In genomic region chr6:46704562-46704961, GRCh38 we compare ENCODE assay signal across 10 cellular contexts. TPM values are rescaled to one million over a fixed set of nuclear protein-coding genes. Genes with fewer than 3 reads are reported as not detected.
DNase-seq lines count a peak whose midpoint lies in the region; ATAC-seq, FAIRE-seq and TF ChIP-seq lines count a peak whose summit lies in the region.
"Had no signal": no experiment of that assay in that cellular context is flagged by ENCODE, and none has a peak within 500 bp of the region (broad histone marks: within the 10 kb centered on the region; RNA-seq: fewer than 3 reads in every experiment).

No MANE protein-coding gene starts in this region.

- peak; percentile 60 to 63 for TF ChIP-seq RAD21 in liver (IDR thresholded peaks at IDR 0.05)

- H3K27ac Mint-ChIP-seq in progenitor cell of endocrine pancreas, result no peak overlapping the region

- peaks cover 49% of the 10 kb centered on the region for H3K27me3 Mint-ChIP-seq in progenitor cell of endocrine pancreas

- H3K9me3 Mint-ChIP-seq in progenitor cell of endocrine pancreas (ENCODE audit: low read depth), result peaks cover 3% of the 10 kb centered on the region

- no peak overlapping the region for H3K27ac ChIP-seq in liver (ENCODE audit: low read depth in 1 of 2, low read length in 2 of 2)

- H3K36me3 Mint-ChIP-seq in progenitor cell of endocrine pancreas (ENCODE audit: insufficient read depth), result no peaks in the 10 kb centered on the region

- H3K4me1 Mint-ChIP-seq in progenitor cell of endocrine pancreas (ENCODE audit: low read depth), result no peaks in the 10 kb centered on the region

- DNase-seq in D721Med (ENCODE audit: insufficient read length, low spot score) (no peak), LHCN-M2 (ENCODE audit: low read depth) (peak; percentile 57), amniotic epithelial cell (ENCODE audit: low read depth) (peak; percentile 9), HuH-7 (ENCODE audit: low spot score) (no peak), progenitor cell of endocrine pancreas (ENCODE audit: low spot score, unreplicated experiment) (no peak)

- no peak for FAIRE-seq in D721Med (lab: Jason Lieb, UNC)
- FAIRE-seq: GM18507 had no signal

- no peaks in the 10 kb centered on the region for H3K4me1 ChIP-seq in liver (ENCODE audit: control insufficient read depth in 4 of 4, insufficient read depth in 4 of 4, low read length in 3 of 4)

- TF ChIP-seq CTCF in D721Med (IDR thresholded peaks at IDR 0.05; ENCODE audit: insufficient read depth, missing control alignments), result peak; percentile 48
- peak; percentile 20 for TF ChIP-seq CTCF in liver (IDR thresholded peaks at IDR 0.05; ENCODE audit: low read depth, low read length, missing input control)
- no peak for TF ChIP-seq CTCF in progenitor cell of endocrine pancreas (IDR thresholded peaks at IDR 0.05; ENCODE audit: unreplicated experiment)

- H3K4me3 ChIP-seq in liver (ENCODE audit: low read depth in 1 of 3, low read length in 3 of 3), result no peak overlapping the region

- H3K9ac ChIP-seq in liver (ENCODE audit: low read depth in 1 of 2, low read length in 2 of 2), result no peak overlapping the region

- H3K36me3 ChIP-seq in liver (ENCODE audit: control insufficient read depth in 4 of 4, insufficient read depth in 3 of 4, low read depth in 1 of 4, low read length in 3 of 4), result peaks cover 0 to 2% (median 0%) of the 10 kb centered on the region in 4 donors

- no peak for ATAC-seq in HG03342 (IDR thresholded peaks at IDR 0.05; ENCODE audit: unreplicated experiment)
- ATAC-seq in GM18867 (IDR thresholded peaks at IDR 0.05; ENCODE audit: unreplicated experiment), result no peak

- H3K27me3 ChIP-seq in liver (ENCODE audit: control insufficient read depth in 4 of 4, insufficient read depth in 4 of 4, low read length in 3 of 4), result no peaks in the 10 kb centered on the region

- H3K9me3 ChIP-seq in liver (ENCODE audit: control insufficient read depth in 4 of 4, low read length in 3 of 4), result no peaks in the 10 kb centered on the region

- WGBS in liver, result 9% methylated on average over 3 of the region's 3 CpGs

- no peak overlapping the region for H3K4me3 Mint-ChIP-seq in progenitor cell of endocrine pancreas (ENCODE audit: low read depth)

TF ChIP-seq in liver, 16 proteins besides CTCF, POLR2A, EP300 and RAD21:
- TF ChIP-seq, protein P1, sequence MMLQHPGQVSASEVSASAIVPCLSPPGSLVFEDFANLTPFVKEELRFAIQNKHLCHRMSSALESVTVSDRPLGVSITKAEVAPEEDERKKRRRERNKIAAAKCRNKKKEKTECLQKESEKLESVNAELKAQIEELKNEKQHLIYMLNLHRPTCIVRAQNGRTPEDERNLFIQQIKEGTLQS (IDR thresholded peaks at IDR 0.05), result no peak
- TF ChIP-seq SP1 (IDR thresholded peaks at IDR 0.05) (no peak), GABPA (IDR thresholded peaks at IDR 0.05 in 1 of 2, conservative IDR thresholded peaks at IDR 0.05 in 1 of 2) (no peak), YY1 (IDR thresholded peaks at IDR 0.05) (no peak), MAX (IDR thresholded peaks at IDR 0.05) (no peak)
- TF ChIP-seq, protein P2, sequence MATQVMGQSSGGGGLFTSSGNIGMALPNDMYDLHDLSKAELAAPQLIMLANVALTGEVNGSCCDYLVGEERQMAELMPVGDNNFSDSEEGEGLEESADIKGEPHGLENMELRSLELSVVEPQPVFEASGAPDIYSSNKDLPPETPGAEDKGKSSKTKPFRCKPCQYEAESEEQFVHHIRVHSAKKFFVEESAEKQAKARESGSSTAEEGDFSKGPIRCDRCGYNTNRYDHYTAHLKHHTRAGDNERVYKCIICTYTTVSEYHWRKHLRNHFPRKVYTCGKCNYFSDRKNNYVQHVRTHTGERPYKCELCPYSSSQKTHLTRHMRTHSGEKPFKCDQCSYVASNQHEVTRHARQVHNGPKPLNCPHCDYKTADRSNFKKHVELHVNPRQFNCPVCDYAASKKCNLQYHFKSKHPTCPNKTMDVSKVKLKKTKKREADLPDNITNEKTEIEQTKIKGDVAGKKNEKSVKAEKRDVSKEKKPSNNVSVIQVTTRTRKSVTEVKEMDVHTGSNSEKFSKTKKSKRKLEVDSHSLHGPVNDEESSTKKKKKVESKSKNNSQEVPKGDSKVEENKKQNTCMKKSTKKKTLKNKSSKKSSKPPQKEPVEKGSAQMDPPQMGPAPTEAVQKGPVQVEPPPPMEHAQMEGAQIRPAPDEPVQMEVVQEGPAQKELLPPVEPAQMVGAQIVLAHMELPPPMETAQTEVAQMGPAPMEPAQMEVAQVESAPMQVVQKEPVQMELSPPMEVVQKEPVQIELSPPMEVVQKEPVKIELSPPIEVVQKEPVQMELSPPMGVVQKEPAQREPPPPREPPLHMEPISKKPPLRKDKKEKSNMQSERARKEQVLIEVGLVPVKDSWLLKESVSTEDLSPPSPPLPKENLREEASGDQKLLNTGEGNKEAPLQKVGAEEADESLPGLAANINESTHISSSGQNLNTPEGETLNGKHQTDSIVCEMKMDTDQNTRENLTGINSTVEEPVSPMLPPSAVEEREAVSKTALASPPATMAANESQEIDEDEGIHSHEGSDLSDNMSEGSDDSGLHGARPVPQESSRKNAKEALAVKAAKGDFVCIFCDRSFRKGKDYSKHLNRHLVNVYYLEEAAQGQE (IDR thresholded peaks at IDR 0.05), result no peak

RNA-seq across cellular contexts. Expression of gene TDRD6, which starts 16.9 kb away (rescaled TPM):
- not detected in 2 replicates for total RNA-seq in LHCN-M2 (2014; rRNA removed)
- not detected for polyA plus RNA-seq in LHCN-M2 (2012)
- total RNA-seq in liver, result 1 to 10 TPM in 1 of 2 donors, under 1 TPM in 1; 0.09 to 2.0 TPM
- polyA plus RNA-seq in liver, result under 1 TPM; 0.07 to 0.97 TPM
- total RNA-seq in progenitor cell of endocrine pancreas, result 0.17 and 0.93 TPM in 2 replicates

RNA-seq across cellular contexts. Expression of gene PLA2G7, which starts 30.6 kb away (rescaled TPM):
- total RNA-seq in LHCN-M2 (2014; rRNA removed) (not detected in 2 replicates), liver (10 to 100 TPM in 1 of 2 donors, under 1 TPM in 1; 0.84 to 24.7 TPM), progenitor cell of endocrine pancreas (0.29 and 0.93 TPM in 2 replicates)
- not detected for polyA plus RNA-seq in LHCN-M2 (2012)
- 1 to 10 TPM in 1 of 2 donors, under 1 TPM in 1; 0.35 to 1.8 TPM for polyA plus RNA-seq in liver

RNA-seq across cellular contexts. Expression of gene ANKRD66, which starts 42.2 kb away (rescaled TPM):
- not detected in 2 replicates for total RNA-seq in LHCN-M2 (2014; rRNA removed)
- polyA plus RNA-seq in LHCN-M2 (2012), result not detected
- not detected for total RNA-seq in liver
- polyA plus RNA-seq in liver, result not detected
- total RNA-seq in progenitor cell of endocrine pancreas, result not detected in 2 replicates
- total RNA-seq: subcutaneous adipose tissue had no signal

RNA-seq across cellular contexts. Expression of gene SLC25A27, which starts 51.8 kb away (rescaled TPM):
- total RNA-seq in LHCN-M2 (2014; rRNA removed) (0.58 and 2.1 TPM in 2 replicates), liver (10 to 100 TPM in 1 of 2 donors, 1 to 10 TPM in 1; 4.8 to 24.2 TPM), progenitor cell of endocrine pancreas (31.9 TPM in 2 replicates)
- polyA plus RNA-seq in LHCN-M2 (2012), result 1.1 TPM
- 1 to 10 TPM; 2.5 to 5.0 TPM for polyA plus RNA-seq in liver

RNA-seq across cellular contexts. Expression of gene CYP39A1, which starts 51.9 kb away (rescaled TPM):
- total RNA-seq in LHCN-M2 (2014; rRNA removed) (0.13 TPM in 1 of 2 replicates, not detected in the other), liver (10 to 100 TPM; 10.8 to 18.3 TPM), progenitor cell of endocrine pancreas (6.7 and 10.3 TPM in 2 replicates)
- polyA plus RNA-seq in LHCN-M2 (2012), result 0.26 TPM
- polyA plus RNA-seq in liver, result 10 to 100 TPM; 12.0 to 29.8 TPM

Comparison
In these comparisons a context has a peak if more than half of its experiments do, and no peak if none do; other contexts are left out.
1. DNase-seq: peak in LHCN-M2 (single experiment) and amniotic epithelial cell (single experiment); none in D721Med (single experiment), HuH-7 (single experiment) and progenitor cell of endocrine pancreas (single experiment).